26 cellular contexts compared by ENCODE assay signal in genomic region chr1:184443624-184444023, GRCh38.
"Had no signal": no experiment of that assay in that cellular context is flagged by ENCODE, and none has a peak within 500 bp of the region (broad histone marks: within the 10 kb centered on the region; RNA-seq: fewer than 3 reads in every experiment).

No MANE protein-coding gene starts in this region.

- H3K4me3 Mint-ChIP-seq: dendritic cell treated with granulocyte-macrophage colony-stimulating factor and Interleukin-4, amounts not matched to agents 40 ng/mL and 50 ng/mL, for 4 days; effector memory CD8-positive, alpha-beta T cell; natural killer cell treated with Interleukin-12 subunit alpha and Interleukin-12 subunit beta and Interleukin-15 and Interleukin-18, amount 100 ng/mL, for 72 hours; neural progenitor cell; stimulated activated naive B cell treated with anti-CD40 and anti-IgM and Interleukin-4, amounts not matched to agents 10 μg/mL and 1 μg/mL and 100 μg/mL, for 72 hours; stimulated activated naive CD8-positive, alpha-beta T cell treated with anti-CD3 and anti-CD28 coated beads, Interleukin-15, amount 100 ng/mL, for 72 hours had no signal

- DNase-seq: cerebellar nuclear complex; effector memory CD8-positive, alpha-beta T cell; glutamatergic neuron; left lung; mesenchymal stem cell; midbrain; nucleus accumbens; pancreas; right lobe of liver; spleen; stimulated activated CD4-positive, alpha-beta T cell treated with anti-CD3 and anti-CD28 coated beads, Interleukin-15, amount 100 ng/mL, for 24 hours; stimulated activated CD4-positive, alpha-beta T cell treated with anti-CD3 and anti-CD28 coated beads, Interleukin-1b, Interleukin-23, amount 100 ng/mL, for 48 hours; stimulated activated CD4-positive, alpha-beta T cell treated with anti-CD3 and anti-CD28 coated beads, Interleukin-4, amount 100 ng/mL, for 24 hours; stimulated activated naive B cell treated with anti-CD40 and anti-IgM and Interleukin-4, amounts not matched to agents 10 μg/mL and 1 μg/mL and 100 μg/mL, for 72 hours; stimulated activated naive CD8-positive, alpha-beta T cell treated with anti-CD3 and anti-CD28 coated beads, Interleukin-15, amount 100 ng/mL, for 72 hours; testis had no signal

- H3K27me3 Mint-ChIP-seq: dendritic cell treated with granulocyte-macrophage colony-stimulating factor and Interleukin-4, amounts not matched to agents 40 ng/mL and 50 ng/mL, for 4 days; effector memory CD8-positive, alpha-beta T cell; natural killer cell treated with Interleukin-12 subunit alpha and Interleukin-12 subunit beta and Interleukin-15 and Interleukin-18, amount 100 ng/mL, for 72 hours; progenitor cell of endocrine pancreas; stimulated activated naive B cell treated with anti-CD40 and anti-IgM and Interleukin-4, amounts not matched to agents 10 μg/mL and 1 μg/mL and 100 μg/mL, for 72 hours; stimulated activated naive CD8-positive, alpha-beta T cell treated with anti-CD3 and anti-CD28 coated beads, Interleukin-15, amount 100 ng/mL, for 72 hours had no signal

- H3K27me3 ChIP-seq: esophagus muscularis mucosa, gastroesophageal sphincter, hepatocyte, left lung, neural progenitor cell, pancreas, right lobe of liver, spleen, testis, tibial nerve had no signal

- H3K27ac Mint-ChIP-seq: dendritic cell treated with granulocyte-macrophage colony-stimulating factor and Interleukin-4, amounts not matched to agents 40 ng/mL and 50 ng/mL, for 4 days; effector memory CD8-positive, alpha-beta T cell; natural killer cell treated with Interleukin-12 subunit alpha and Interleukin-12 subunit beta and Interleukin-15 and Interleukin-18, amount 100 ng/mL, for 72 hours; neural progenitor cell; progenitor cell of endocrine pancreas; stimulated activated naive B cell treated with anti-CD40 and anti-IgM and Interleukin-4, amounts not matched to agents 10 μg/mL and 1 μg/mL and 100 μg/mL, for 72 hours; stimulated activated naive CD8-positive, alpha-beta T cell treated with anti-CD3 and anti-CD28 coated beads, Interleukin-15, amount 100 ng/mL, for 72 hours had no signal

- H3K4me3 ChIP-seq: esophagus muscularis mucosa, gastroesophageal sphincter, hepatocyte, left lung, lung, neural progenitor cell, pancreas, right lobe of liver, spleen, testis, tibial nerve had no signal

- H3K27ac ChIP-seq: epithelial cell of prostate, hepatocyte, left lung, neural progenitor cell, pancreas, right lobe of liver, spleen, testis, tibial nerve had no signal

- ATAC-seq: effector memory CD8-positive, alpha-beta T cell; gastroesophageal sphincter; left lung; natural killer cell treated with Interleukin-12 subunit alpha and Interleukin-12 subunit beta and Interleukin-15 and Interleukin-18, amount 100 ng/mL, for 72 hours; pancreas; right lobe of liver; stimulated activated naive B cell treated with anti-CD40 and anti-IgM and Interleukin-4, amounts not matched to agents 10 μg/mL and 1 μg/mL and 100 μg/mL, for 72 hours; stimulated activated naive CD8-positive, alpha-beta T cell treated with anti-CD3 and anti-CD28 coated beads, Interleukin-15, amount 100 ng/mL, for 72 hours had no signal

- H3K9me3 Mint-ChIP-seq: dendritic cell treated with granulocyte-macrophage colony-stimulating factor and Interleukin-4, amounts not matched to agents 40 ng/mL and 50 ng/mL, for 4 days; effector memory CD8-positive, alpha-beta T cell; natural killer cell treated with Interleukin-12 subunit alpha and Interleukin-12 subunit beta and Interleukin-15 and Interleukin-18, amount 100 ng/mL, for 72 hours; stimulated activated naive B cell treated with anti-CD40 and anti-IgM and Interleukin-4, amounts not matched to agents 10 μg/mL and 1 μg/mL and 100 μg/mL, for 72 hours; stimulated activated naive CD8-positive, alpha-beta T cell treated with anti-CD3 and anti-CD28 coated beads, Interleukin-15, amount 100 ng/mL, for 72 hours had no signal

- H3K36me3 ChIP-seq: esophagus muscularis mucosa, gastroesophageal sphincter, left lung, neural progenitor cell, pancreas, right lobe of liver, spleen, tibial nerve had no signal

- H3K4me1 ChIP-seq: left lung, right lobe of liver, testis had no signal

- H3K9me3 ChIP-seq: esophagus muscularis mucosa, gastroesophageal sphincter, left lung, pancreas, right lobe of liver, spleen, testis, tibial nerve had no signal

- H3K36me3 Mint-ChIP-seq: natural killer cell treated with Interleukin-12 subunit alpha and Interleukin-12 subunit beta and Interleukin-15 and Interleukin-18, amount 100 ng/mL, for 72 hours; stimulated activated naive B cell treated with anti-CD40 and anti-IgM and Interleukin-4, amounts not matched to agents 10 μg/mL and 1 μg/mL and 100 μg/mL, for 72 hours had no signal

- H3K4me1 Mint-ChIP-seq: neural progenitor cell; stimulated activated naive B cell treated with anti-CD40 and anti-IgM and Interleukin-4, amounts not matched to agents 10 μg/mL and 1 μg/mL and 100 μg/mL, for 72 hours; stimulated activated naive CD8-positive, alpha-beta T cell treated with anti-CD3 and anti-CD28 coated beads, Interleukin-15, amount 100 ng/mL, for 72 hours had no signal
